8 cellular contexts compared by ENCODE assay signal in genomic region chr17:7835818-7836595, GRCh38. TPM values are rescaled to one million over a fixed set of nuclear protein-coding genes. Genes with fewer than 3 reads are reported as not detected.
DNase-seq lines count a peak whose midpoint lies in the region; ATAC-seq and TF ChIP-seq lines count a peak whose summit lies in the region.

No MANE protein-coding gene starts in this region.

- WGBS in right cardiac atrium = under 1% methylated on average over 61 of the region's 61 CpGs

- H3K27me3 Mint-ChIP-seq in progenitor cell of endocrine pancreas = peaks cover 17% of the 10 kb centered on the region

- peak; percentile 37 for ATAC-seq in HG02642 (IDR thresholded peaks at IDR 0.05; ENCODE audit: poor library complexity, unreplicated experiment)
- ATAC-seq in right cardiac atrium = peak; percentile 43 to 59
- ATAC-seq in GM18868 (IDR thresholded peaks at IDR 0.05; ENCODE audit: unreplicated experiment) = no peak

- H3K4me3 ChIP-seq in right cardiac atrium (ENCODE audit: low read length) = peak overlapping the region; percentile 94

- peak overlapping the region; percentile 96 for H3K27ac Mint-ChIP-seq in progenitor cell of endocrine pancreas

- H3K27ac ChIP-seq in angular gyrus (ENCODE audit: low read depth, low read length) (peak overlapping the region; percentile 91), right cardiac atrium (ENCODE audit: low read length) (peak overlapping the region; percentile 98)

- intact Hi-C loops in right cardiac atrium (cut with DNase I) = loop anchor here in 1 of 4 donors (2.0 kb wide), 1 partner anchor 21 kb away; the partner anchor contains the start of gene NAA38

- no peaks in the 10 kb centered on the region for H3K9me3 Mint-ChIP-seq in progenitor cell of endocrine pancreas (ENCODE audit: low read depth)

- H3K36me3 Mint-ChIP-seq in progenitor cell of endocrine pancreas (ENCODE audit: insufficient read depth) = peaks cover 9% of the 10 kb centered on the region

- peaks cover 9% of the 10 kb centered on the region for H3K4me1 ChIP-seq in right cardiac atrium (ENCODE audit: control insufficient read depth, insufficient read depth, low read length)

- peaks cover 47% of the 10 kb centered on the region for H3K4me1 Mint-ChIP-seq in progenitor cell of endocrine pancreas (ENCODE audit: low read depth)

- no peaks in the 10 kb centered on the region for H3K9me3 ChIP-seq in right cardiac atrium (ENCODE audit: control insufficient read depth, low read length)

- DNase-seq in activated CD4-positive, alpha-beta T cell treated with anti-CD3 and anti-CD28 coated beads for 4 hours = peak; percentile 38 to 49
- DNase-seq in activated CD4-positive, alpha-beta T cell treated with anti-CD3 and anti-CD28 coated beads for 48 hours = no peak
- DNase-seq in NCI-H69 (lab: John Stamatoyannopoulos, UW) = peak; percentile 77
- peak; percentile 83 to 94 (median 93) for DNase-seq in right cardiac atrium
- DNase-seq in progenitor cell of endocrine pancreas (ENCODE audit: low spot score, unreplicated experiment) = no peak

- peak overlapping the region; percentile 85 for H3K4me3 Mint-ChIP-seq in progenitor cell of endocrine pancreas (ENCODE audit: low read depth)

- TF ChIP-seq CTCF in progenitor cell of endocrine pancreas (IDR thresholded peaks at IDR 0.05; ENCODE audit: unreplicated experiment) = no peak

- no peaks in the 10 kb centered on the region for H3K27me3 ChIP-seq in right cardiac atrium (ENCODE audit: control insufficient read depth, insufficient read depth)

RNA-seq across cellular contexts. Expression of gene KDM6B, which starts 2.0 kb away (rescaled TPM):
- total RNA-seq in right cardiac atrium = 10 to 100 TPM; 25.7 to 28.1 (median 27.5) TPM
- polyA plus RNA-seq in right cardiac atrium = 18.6 TPM
- 110 and 117 TPM in 2 replicates for total RNA-seq in progenitor cell of endocrine pancreas

RNA-seq across cellular contexts. Expression of gene TMEM88, which starts 18.9 kb away (rescaled TPM):
- total RNA-seq in right cardiac atrium = 10 to 100 TPM in 3 of 4 donors, 1 to 10 TPM in 1; 9.0 to 24.6 (median 16.3) TPM
- 74.5 TPM for polyA plus RNA-seq in right cardiac atrium
- total RNA-seq in progenitor cell of endocrine pancreas = 11.3 and 15.8 TPM in 2 replicates

RNA-seq across cellular contexts. Expression of gene NAA38, which starts 21.4 kb away (rescaled TPM):
- total RNA-seq in right cardiac atrium (100 to 1,000 TPM in 1 of 4 donors, 10 to 100 TPM in 3; 59.9 to 103 (median 95.6) TPM), progenitor cell of endocrine pancreas (63.4 and 70.0 TPM in 2 replicates)
- polyA plus RNA-seq in right cardiac atrium = 160 TPM

RNA-seq across cellular contexts. Expression of gene CYB5D1, which starts 21.8 kb away (rescaled TPM):
- total RNA-seq in right cardiac atrium (10 to 100 TPM; 12.6 to 16.2 (median 15.4) TPM), progenitor cell of endocrine pancreas (16.3 and 18.2 TPM in 2 replicates)
- 12.1 TPM for polyA plus RNA-seq in right cardiac atrium

RNA-seq across cellular contexts. Expression of gene CHD3, which starts 52.6 kb away (rescaled TPM):
- 10 to 100 TPM; 31.2 to 38.8 (median 35.0) TPM for total RNA-seq in right cardiac atrium
- polyA plus RNA-seq in right cardiac atrium = 45.3 TPM
- total RNA-seq in progenitor cell of endocrine pancreas = 112 and 119 TPM in 2 replicates

Comparison
In these comparisons a context has a peak if more than half of its experiments do, and no peak if none do; other contexts are left out.
1. DNase-seq: peak in activated CD4-positive, alpha-beta T cell treated with anti-CD3 and anti-CD28 coated beads for 4 hours (2 of 2), NCI-H69 (single experiment) and right cardiac atrium (3 of 3); none in activated CD4-positive, alpha-beta T cell treated with anti-CD3 and anti-CD28 coated beads for 48 hours (single experiment) and progenitor cell of endocrine pancreas (single experiment).